In the genomic region with DNA sequence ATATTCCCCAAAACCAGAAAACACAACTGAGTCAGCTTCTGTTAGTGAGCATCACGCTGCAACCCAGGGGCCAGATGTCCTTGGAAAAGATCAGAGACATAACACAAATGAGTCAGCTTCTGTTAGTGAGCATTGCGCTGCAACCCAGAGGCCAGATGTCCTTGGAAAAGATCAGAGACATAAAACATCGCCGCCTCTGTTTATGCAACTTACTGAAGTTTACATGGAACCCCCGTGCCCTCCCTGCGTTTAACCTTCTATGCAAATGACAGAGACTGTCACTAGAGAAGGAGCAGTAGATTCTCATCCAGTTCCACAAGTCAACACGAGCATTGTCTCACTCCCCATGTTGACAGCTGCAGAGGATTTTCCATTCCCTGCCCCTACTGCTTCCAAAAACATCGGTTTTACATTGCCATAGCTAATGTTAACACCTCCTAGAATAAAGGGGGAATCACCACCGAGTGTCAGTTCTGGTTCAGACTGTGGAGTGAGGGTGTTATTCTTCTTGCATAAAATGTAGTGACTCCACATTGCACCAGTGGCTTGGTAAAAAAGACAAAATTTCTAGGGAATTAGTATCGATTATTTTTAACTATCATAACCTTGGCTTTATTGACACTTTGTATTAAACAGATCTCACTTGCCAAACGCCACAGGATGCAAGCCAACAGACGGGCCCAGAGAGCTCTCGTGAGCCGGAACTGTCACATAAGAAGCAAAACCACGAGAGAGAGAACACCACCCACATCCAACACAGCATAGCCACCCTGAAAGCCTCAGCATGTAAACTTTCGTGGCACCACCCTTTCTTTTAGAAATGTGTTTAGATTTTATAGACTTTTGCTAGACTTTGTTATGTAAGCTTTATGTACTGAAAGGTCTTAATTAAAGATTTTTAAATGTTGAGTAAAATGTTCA, we compare ENCODE assay signal across 1 cellular context.
TF ChIP-seq lines count a peak whose summit lies in the region.

No MANE protein-coding gene starts in this region.

TF ChIP-seq in HepG2, 621 proteins besides CTCF, POLR2A, EP300 and RAD21 (continued from another document and continues in another):
- TF ChIP-seq SALL1 (CRISPR knock-in tag; IDR thresholded peaks at IDR 0.05) (peak; percentile 95), U2AF1 (optimal IDR thresholded peaks at IDR 0.05; ENCODE audit: low read depth, low read length) (no peak), ZNF615 (CRISPR knock-in tag; IDR thresholded peaks at IDR 0.05; ENCODE audit: borderline replicate concordance) (no peak), ZNF598 (CRISPR knock-in tag; IDR thresholded peaks at IDR 0.05; ENCODE audit: borderline replicate concordance) (no peak), POGZ (CRISPR knock-in tag; IDR thresholded peaks at IDR 0.05) (peak; percentile 43; the same call in 1 of the 2 replicates), ZNF121 (CRISPR knock-in tag; IDR thresholded peaks at IDR 0.05) (no peak), ZNF335 (CRISPR knock-in tag; IDR thresholded peaks at IDR 0.05) (peak; percentile 84; the same call in 1 of the 2 replicates), ZNF850 (CRISPR knock-in tag; conservative IDR thresholded peaks at IDR 0.05) (0 out of 2 replicates have a peak, but pooled peaks have one; percentile 22), ZNF720 (CRISPR knock-in tag; IDR thresholded peaks at IDR 0.05) (no peak), HMGA1 (CRISPR knock-in tag; conservative IDR thresholded peaks at IDR 0.05) (no peak), EEA1 (CRISPR knock-in tag; IDR thresholded peaks at IDR 0.05; ENCODE audit: borderline replicate concordance) (no peak), ZNF207 (IDR thresholded peaks at IDR 0.05; ENCODE audit: borderline replicate concordance) (no peak), ZNF619 (CRISPR knock-in tag; IDR thresholded peaks at IDR 0.05) (no peak), HMG20A (CRISPR knock-in tag; IDR thresholded peaks at IDR 0.05; ENCODE audit: borderline replicate concordance) (peak; percentile 97), JDP2 (CRISPR knock-in tag; IDR thresholded peaks at IDR 0.05; ENCODE audit: borderline replicate concordance) (no peak), SMARCE1 (IDR thresholded peaks at IDR 0.05; ENCODE audit: borderline replicate concordance) (no peak), KDM4B (CRISPR knock-in tag; IDR thresholded peaks at IDR 0.05) (peak; percentile 64; the same call in 1 of the 2 replicates), NR2F1 (CRISPR knock-in tag; IDR thresholded peaks at IDR 0.05) (peak; percentile 85 to 86), ZNF766 (CRISPR knock-in tag; IDR thresholded peaks at IDR 0.05; ENCODE audit: borderline replicate concordance) (peak; percentile 94; the same call in 1 of the 2 replicates), CCAR2 (optimal IDR thresholded peaks at IDR 0.05; ENCODE audit: low read depth, low read length) (no peak), HOXA5 (CRISPR knock-in tag; IDR thresholded peaks at IDR 0.05) (peak; percentile 94), SP1 (IDR thresholded peaks at IDR 0.05) (no peak), SP1 (CRISPR knock-in tag; IDR thresholded peaks at IDR 0.05) (no peak), ZNF644 (CRISPR knock-in tag; IDR thresholded peaks at IDR 0.05; ENCODE audit: low read depth) (peak; percentile 92), FOXA3 (CRISPR knock-in tag; IDR thresholded peaks at IDR 0.05) (peak; percentile 95), ATM (IDR thresholded peaks at IDR 0.05; ENCODE audit: borderline replicate concordance) (peak; percentile 95; the same call in 1 of the 2 replicates), ZNF329 (CRISPR knock-in tag; IDR thresholded peaks at IDR 0.05; ENCODE audit: low read depth) (peak; percentile 62; the same call in 1 of the 2 replicates), TOPORS (CRISPR knock-in tag; IDR thresholded peaks at IDR 0.05) (no peak), RAD51 (IDR thresholded peaks at IDR 0.05; ENCODE audit: borderline replicate concordance) (no peak), AHR (CRISPR knock-in tag; IDR thresholded peaks at IDR 0.05) (no peak; the same call in 1 of the 2 replicates), ZBTB21 (CRISPR knock-in tag; IDR thresholded peaks at IDR 0.05) (no peak; the same call in 1 of the 2 replicates), PCBP1 (IDR thresholded peaks at IDR 0.05; ENCODE audit: borderline replicate concordance, low read depth, low read length) (no peak), ARHGAP35 (CRISPR knock-in tag; IDR thresholded peaks at IDR 0.05; ENCODE audit: borderline replicate concordance) (no peak)
- TF ChIP-seq, protein P1, sequence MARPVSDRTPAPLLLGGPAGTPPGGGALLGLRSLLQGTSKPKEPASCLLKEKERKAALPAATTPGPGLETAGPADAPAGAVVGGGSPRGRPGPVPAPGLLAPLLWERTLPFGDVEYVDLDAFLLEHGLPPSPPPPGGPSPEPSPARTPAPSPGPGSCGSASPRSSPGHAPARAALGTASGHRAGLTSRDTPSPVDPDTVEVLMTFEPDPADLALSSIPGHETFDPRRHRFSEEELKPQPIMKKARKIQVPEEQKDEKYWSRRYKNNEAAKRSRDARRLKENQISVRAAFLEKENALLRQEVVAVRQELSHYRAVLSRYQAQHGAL (CRISPR knock-in tag; IDR thresholded peaks at IDR 0.05; ENCODE audit: not compliant biosample characterization), result no peak
- TF ChIP-seq, protein P2, sequence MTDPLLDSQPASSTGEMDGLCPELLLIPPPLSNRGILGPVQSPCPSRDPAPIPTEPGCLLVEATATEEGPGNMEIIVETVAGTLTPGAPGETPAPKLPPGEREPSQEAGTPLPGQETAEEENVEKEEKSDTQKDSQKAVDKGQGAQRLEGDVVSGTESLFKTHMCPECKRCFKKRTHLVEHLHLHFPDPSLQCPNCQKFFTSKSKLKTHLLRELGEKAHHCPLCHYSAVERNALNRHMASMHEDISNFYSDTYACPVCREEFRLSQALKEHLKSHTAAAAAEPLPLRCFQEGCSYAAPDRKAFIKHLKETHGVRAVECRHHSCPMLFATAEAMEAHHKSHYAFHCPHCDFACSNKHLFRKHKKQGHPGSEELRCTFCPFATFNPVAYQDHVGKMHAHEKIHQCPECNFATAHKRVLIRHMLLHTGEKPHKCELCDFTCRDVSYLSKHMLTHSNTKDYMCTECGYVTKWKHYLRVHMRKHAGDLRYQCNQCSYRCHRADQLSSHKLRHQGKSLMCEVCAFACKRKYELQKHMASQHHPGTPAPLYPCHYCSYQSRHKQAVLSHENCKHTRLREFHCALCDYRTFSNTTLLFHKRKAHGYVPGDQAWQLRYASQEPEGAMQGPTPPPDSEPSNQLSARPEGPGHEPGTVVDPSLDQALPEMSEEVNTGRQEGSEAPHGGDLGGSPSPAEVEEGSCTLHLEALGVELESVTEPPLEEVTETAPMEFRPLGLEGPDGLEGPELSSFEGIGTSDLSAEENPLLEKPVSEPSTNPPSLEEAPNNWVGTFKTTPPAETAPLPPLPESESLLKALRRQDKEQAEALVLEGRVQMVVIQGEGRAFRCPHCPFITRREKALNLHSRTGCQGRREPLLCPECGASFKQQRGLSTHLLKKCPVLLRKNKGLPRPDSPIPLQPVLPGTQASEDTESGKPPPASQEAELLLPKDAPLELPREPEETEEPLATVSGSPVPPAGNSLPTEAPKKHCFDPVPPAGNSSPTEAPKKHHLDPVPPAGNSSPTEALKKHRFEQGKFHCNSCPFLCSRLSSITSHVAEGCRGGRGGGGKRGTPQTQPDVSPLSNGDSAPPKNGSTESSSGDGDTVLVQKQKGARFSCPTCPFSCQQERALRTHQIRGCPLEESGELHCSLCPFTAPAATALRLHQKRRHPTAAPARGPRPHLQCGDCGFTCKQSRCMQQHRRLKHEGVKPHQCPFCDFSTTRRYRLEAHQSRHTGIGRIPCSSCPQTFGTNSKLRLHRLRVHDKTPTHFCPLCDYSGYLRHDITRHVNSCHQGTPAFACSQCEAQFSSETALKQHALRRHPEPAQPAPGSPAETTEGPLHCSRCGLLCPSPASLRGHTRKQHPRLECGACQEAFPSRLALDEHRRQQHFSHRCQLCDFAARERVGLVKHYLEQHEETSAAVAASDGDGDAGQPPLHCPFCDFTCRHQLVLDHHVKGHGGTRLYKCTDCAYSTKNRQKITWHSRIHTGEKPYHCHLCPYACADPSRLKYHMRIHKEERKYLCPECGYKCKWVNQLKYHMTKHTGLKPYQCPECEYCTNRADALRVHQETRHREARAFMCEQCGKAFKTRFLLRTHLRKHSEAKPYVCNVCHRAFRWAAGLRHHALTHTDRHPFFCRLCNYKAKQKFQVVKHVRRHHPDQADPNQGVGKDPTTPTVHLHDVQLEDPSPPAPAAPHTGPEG (CRISPR knock-in tag; IDR thresholded peaks at IDR 0.05), result peak; percentile 89; the same call in 1 of the 2 replicates
- TF ChIP-seq, protein P3, sequence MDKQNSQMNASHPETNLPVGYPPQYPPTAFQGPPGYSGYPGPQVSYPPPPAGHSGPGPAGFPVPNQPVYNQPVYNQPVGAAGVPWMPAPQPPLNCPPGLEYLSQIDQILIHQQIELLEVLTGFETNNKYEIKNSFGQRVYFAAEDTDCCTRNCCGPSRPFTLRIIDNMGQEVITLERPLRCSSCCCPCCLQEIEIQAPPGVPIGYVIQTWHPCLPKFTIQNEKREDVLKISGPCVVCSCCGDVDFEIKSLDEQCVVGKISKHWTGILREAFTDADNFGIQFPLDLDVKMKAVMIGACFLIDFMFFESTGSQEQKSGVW (CRISPR knock-in tag; IDR thresholded peaks at IDR 0.05; ENCODE audit: borderline replicate concordance), result no peak
- TF ChIP-seq, protein P4, sequence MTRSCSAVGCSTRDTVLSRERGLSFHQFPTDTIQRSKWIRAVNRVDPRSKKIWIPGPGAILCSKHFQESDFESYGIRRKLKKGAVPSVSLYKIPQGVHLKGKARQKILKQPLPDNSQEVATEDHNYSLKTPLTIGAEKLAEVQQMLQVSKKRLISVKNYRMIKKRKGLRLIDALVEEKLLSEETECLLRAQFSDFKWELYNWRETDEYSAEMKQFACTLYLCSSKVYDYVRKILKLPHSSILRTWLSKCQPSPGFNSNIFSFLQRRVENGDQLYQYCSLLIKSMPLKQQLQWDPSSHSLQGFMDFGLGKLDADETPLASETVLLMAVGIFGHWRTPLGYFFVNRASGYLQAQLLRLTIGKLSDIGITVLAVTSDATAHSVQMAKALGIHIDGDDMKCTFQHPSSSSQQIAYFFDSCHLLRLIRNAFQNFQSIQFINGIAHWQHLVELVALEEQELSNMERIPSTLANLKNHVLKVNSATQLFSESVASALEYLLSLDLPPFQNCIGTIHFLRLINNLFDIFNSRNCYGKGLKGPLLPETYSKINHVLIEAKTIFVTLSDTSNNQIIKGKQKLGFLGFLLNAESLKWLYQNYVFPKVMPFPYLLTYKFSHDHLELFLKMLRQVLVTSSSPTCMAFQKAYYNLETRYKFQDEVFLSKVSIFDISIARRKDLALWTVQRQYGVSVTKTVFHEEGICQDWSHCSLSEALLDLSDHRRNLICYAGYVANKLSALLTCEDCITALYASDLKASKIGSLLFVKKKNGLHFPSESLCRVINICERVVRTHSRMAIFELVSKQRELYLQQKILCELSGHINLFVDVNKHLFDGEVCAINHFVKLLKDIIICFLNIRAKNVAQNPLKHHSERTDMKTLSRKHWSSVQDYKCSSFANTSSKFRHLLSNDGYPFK (CRISPR knock-in tag; IDR thresholded peaks at IDR 0.05; ENCODE audit: borderline replicate concordance), result no peak
- TF ChIP-seq, protein P5, sequence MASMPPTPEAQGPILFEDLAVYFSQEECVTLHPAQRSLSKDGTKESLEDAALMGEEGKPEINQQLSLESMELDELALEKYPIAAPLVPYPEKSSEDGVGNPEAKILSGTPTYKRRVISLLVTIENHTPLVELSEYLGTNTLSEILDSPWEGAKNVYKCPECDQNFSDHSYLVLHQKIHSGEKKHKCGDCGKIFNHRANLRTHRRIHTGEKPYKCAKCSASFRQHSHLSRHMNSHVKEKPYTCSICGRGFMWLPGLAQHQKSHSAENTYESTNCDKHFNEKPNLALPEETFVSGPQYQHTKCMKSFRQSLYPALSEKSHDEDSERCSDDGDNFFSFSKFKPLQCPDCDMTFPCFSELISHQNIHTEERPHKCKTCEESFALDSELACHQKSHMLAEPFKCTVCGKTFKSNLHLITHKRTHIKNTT (CRISPR knock-in tag; IDR thresholded peaks at IDR 0.05), result no peak
- TF ChIP-seq, protein P6, sequence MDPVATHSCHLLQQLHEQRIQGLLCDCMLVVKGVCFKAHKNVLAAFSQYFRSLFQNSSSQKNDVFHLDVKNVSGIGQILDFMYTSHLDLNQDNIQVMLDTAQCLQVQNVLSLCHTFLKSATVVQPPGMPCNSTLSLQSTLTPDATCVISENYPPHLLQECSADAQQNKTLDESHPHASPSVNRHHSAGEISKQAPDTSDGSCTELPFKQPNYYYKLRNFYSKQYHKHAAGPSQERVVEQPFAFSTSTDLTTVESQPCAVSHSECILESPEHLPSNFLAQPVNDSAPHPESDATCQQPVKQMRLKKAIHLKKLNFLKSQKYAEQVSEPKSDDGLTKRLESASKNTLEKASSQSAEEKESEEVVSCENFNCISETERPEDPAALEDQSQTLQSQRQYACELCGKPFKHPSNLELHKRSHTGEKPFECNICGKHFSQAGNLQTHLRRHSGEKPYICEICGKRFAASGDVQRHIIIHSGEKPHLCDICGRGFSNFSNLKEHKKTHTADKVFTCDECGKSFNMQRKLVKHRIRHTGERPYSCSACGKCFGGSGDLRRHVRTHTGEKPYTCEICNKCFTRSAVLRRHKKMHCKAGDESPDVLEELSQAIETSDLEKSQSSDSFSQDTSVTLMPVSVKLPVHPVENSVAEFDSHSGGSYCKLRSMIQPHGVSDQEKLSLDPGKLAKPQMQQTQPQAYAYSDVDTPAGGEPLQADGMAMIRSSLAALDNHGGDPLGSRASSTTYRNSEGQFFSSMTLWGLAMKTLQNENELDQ (CRISPR knock-in tag; IDR thresholded peaks at IDR 0.05; ENCODE audit: borderline replicate concordance), result no peak
- TF ChIP-seq, protein P7, sequence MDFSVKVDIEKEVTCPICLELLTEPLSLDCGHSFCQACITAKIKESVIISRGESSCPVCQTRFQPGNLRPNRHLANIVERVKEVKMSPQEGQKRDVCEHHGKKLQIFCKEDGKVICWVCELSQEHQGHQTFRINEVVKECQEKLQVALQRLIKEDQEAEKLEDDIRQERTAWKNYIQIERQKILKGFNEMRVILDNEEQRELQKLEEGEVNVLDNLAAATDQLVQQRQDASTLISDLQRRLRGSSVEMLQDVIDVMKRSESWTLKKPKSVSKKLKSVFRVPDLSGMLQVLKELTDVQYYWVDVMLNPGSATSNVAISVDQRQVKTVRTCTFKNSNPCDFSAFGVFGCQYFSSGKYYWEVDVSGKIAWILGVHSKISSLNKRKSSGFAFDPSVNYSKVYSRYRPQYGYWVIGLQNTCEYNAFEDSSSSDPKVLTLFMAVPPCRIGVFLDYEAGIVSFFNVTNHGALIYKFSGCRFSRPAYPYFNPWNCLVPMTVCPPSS (IDR thresholded peaks at IDR 0.05), result no peak
- TF ChIP-seq, protein P8, sequence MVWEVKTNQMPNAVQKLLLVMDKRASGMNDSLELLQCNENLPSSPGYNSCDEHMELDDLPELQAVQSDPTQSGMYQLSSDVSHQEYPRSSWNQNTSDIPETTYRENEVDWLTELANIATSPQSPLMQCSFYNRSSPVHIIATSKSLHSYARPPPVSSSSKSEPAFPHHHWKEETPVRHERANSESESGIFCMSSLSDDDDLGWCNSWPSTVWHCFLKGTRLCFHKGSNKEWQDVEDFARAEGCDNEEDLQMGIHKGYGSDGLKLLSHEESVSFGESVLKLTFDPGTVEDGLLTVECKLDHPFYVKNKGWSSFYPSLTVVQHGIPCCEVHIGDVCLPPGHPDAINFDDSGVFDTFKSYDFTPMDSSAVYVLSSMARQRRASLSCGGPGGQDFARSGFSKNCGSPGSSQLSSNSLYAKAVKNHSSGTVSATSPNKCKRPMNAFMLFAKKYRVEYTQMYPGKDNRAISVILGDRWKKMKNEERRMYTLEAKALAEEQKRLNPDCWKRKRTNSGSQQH (CRISPR knock-in tag; IDR thresholded peaks at IDR 0.05; ENCODE audit: low read depth), result no peak; the same call in 1 of the 2 replicates
